15 cellular contexts compared by ENCODE assay signal in the genomic region with DNA sequence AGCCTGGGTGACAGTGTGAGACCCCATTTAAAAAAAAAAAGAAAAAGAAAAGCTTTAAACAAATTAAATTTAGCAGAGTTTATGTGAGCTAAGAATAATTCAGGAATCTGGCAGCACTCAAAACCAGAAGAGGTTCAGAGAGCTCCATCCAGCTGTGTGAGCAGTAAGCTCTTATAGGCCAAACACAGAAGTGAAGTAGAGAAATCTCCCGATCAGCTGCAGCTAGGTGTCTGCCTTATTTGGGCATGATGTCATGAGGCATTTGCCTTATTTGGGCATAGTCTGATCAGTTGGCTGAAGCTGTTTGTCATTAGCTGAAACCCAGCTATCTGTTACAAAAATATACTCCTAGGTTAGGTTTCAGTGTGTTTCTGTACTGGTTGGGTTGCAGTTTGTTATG. TPM values are rescaled to one million over a fixed set of nuclear protein-coding genes. Genes with fewer than 3 reads are reported as not detected.
DNase-seq lines count a peak whose midpoint lies in the region; ATAC-seq and TF ChIP-seq lines count a peak whose summit lies in the region.
"Had no signal": no experiment of that assay in that cellular context is flagged by ENCODE, and none has a peak within 500 bp of the region (broad histone marks: within the 10 kb centered on the region; RNA-seq: fewer than 3 reads in every experiment).

No MANE protein-coding gene starts in this region.

- peaks cover 15% of the 10 kb centered on the region for H3K27me3 Mint-ChIP-seq in activated T-helper 1 cell treated with anti-CD3 and anti-CD28 coated beads, Interleukin-12 subunit alpha, Interleukin-12 subunit beta, Interleukin-2, Interleukin-4 antibody, amounts not matched to agents 30 ng/mL and 10 ng/mL and 1 ng/mL, durations not matched to agents 14 hours and 24 hours and 36 hours (ENCODE audit: insufficient read depth)
- peaks cover 37 to 59% of the 10 kb centered on the region in 2 donors for H3K27me3 Mint-ChIP-seq in T-cell

- H3K4me1 ChIP-seq in HEK293 (ENCODE audit: control insufficient read depth, insufficient read depth, low read length): no peaks in the 10 kb centered on the region
- H3K4me1 ChIP-seq in gastroesophageal sphincter: no peaks in the 10 kb centered on the region
- no peaks in the 10 kb centered on the region for H3K4me1 ChIP-seq in adrenal gland (replicated peaks in 1 of 2)

- DNase-seq in CD1c-positive myeloid dendritic cell (ENCODE audit: extremely low spot score) (peak; percentile 2), T-cell (no peak), adrenal gland (no peak)
- DNase-seq in activated T-helper 1 cell treated with anti-CD3 and anti-CD28 coated beads, Interleukin-12 subunit alpha, Interleukin-12 subunit beta, Interleukin-2, Interleukin-4 antibody, amounts not matched to agents 30 ng/mL and 10 ng/mL and 1 ng/mL, durations not matched to agents 14 hours and 24 hours and 36 hours (ENCODE audit: low spot score): no peak
- DNase-seq: activated T-cell treated with anti-CD3 and anti-CD28 coated beads, Interleukin-2, amount 50 U/mL, for 48 hours; NCI-H1092; stimulated activated CD4-positive, alpha-beta T cell treated with anti-CD3 and anti-CD28 coated beads, Interleukin-15, amount 100 ng/mL, for 24 hours; stimulated activated naive CD8-positive, alpha-beta T cell treated with anti-CD3 and anti-CD28 coated beads, Interleukin-15, amount 100 ng/mL, for 72 hours had no signal

- peaks cover 7% of the 10 kb centered on the region for H3K4me1 Mint-ChIP-seq in activated T-helper 1 cell treated with anti-CD3 and anti-CD28 coated beads, Interleukin-12 subunit alpha, Interleukin-12 subunit beta, Interleukin-2, Interleukin-4 antibody, amounts not matched to agents 30 ng/mL and 10 ng/mL and 1 ng/mL, durations not matched to agents 14 hours and 24 hours and 36 hours (ENCODE audit: low read depth)
- H3K4me1 Mint-ChIP-seq in T-cell: no peaks in the 10 kb centered on the region
- H3K4me1 Mint-ChIP-seq: stimulated activated naive CD8-positive, alpha-beta T cell treated with anti-CD3 and anti-CD28 coated beads, Interleukin-15, amount 100 ng/mL, for 72 hours had no signal

- H3K27ac ChIP-seq in HEK293 (ENCODE audit: extremely low read depth, low read depth, low read length) (no peak overlapping the region), gastroesophageal sphincter (no peak overlapping the region), adrenal gland (no peak overlapping the region)
- H3K27ac ChIP-seq: cardiac muscle cell, neutrophil had no signal

- no peaks in the 10 kb centered on the region for H3K9me3 Mint-ChIP-seq in activated T-helper 1 cell treated with anti-CD3 and anti-CD28 coated beads, Interleukin-12 subunit alpha, Interleukin-12 subunit beta, Interleukin-2, Interleukin-4 antibody, amounts not matched to agents 30 ng/mL and 10 ng/mL and 1 ng/mL, durations not matched to agents 14 hours and 24 hours and 36 hours
- H3K9me3 Mint-ChIP-seq in T-cell: no peaks in the 10 kb centered on the region
- H3K9me3 Mint-ChIP-seq: stimulated activated naive CD8-positive, alpha-beta T cell treated with anti-CD3 and anti-CD28 coated beads, Interleukin-15, amount 100 ng/mL, for 72 hours had no signal

- CTCF ChIA-PET in HEK293 (lab: Yijun Ruan, JAX): interaction anchor here (0.6 to 5.2 kb wide), 5 partner anchors 8 to 36 kb away, joined by 5 to 34 read pairs (median 7); a partner anchor contains a TSS
- CTCF ChIA-PET in T-cell (lab: Charles Lee): interaction anchor here in 1 of 2 donors (1.0 kb wide), 1 partner anchor 11 kb away, joined by 3 read pairs; no protein-coding TSS in a partner anchor

- H3K9me3 ChIP-seq in HEK293 (ENCODE audit: control insufficient read depth, insufficient read depth, low read depth, low read length) (no peaks in the 10 kb centered on the region), gastroesophageal sphincter (no peaks in the 10 kb centered on the region), adrenal gland (replicated peaks in 1 of 3) (no peaks in the 10 kb centered on the region)
- H3K9me3 ChIP-seq: neutrophil had no signal

- WGBS in gastroesophageal sphincter (ENCODE audit: low coverage in 1 of 2), 2 donors: 33 to 55% methylated on average over 1 of the region's 1 CpG
- WGBS in adrenal gland, 4 donors: 36 to 64% (median 51%) methylated on average over 1 of the region's 1 CpG

- POLR2A ChIA-PET in HEK293 (lab: Yijun Ruan, JAX): interaction anchor here (1.5 kb wide), 1 partner anchor 149 kb away, joined by 3 read pairs; a partner anchor contains a TSS
- POLR2A ChIA-PET in T-cell (lab: Charles Lee): no interaction called here

- intact Hi-C loops in activated T-helper 1 cell treated with anti-CD3 and anti-CD28 coated beads, Interleukin-12 subunit alpha, Interleukin-12 subunit beta, Interleukin-2, Interleukin-4 antibody, amounts not matched to agents 30 ng/mL and 10 ng/mL and 1 ng/mL, durations not matched to agents 14 hours and 24 hours and 36 hours (cut with micrococcal nuclease): no loop called here
- intact Hi-C loops in adrenal gland (cut with DNase I): no loop called here

- H3K27ac Mint-ChIP-seq in activated T-helper 1 cell treated with anti-CD3 and anti-CD28 coated beads, Interleukin-12 subunit alpha, Interleukin-12 subunit beta, Interleukin-2, Interleukin-4 antibody, amounts not matched to agents 30 ng/mL and 10 ng/mL and 1 ng/mL, durations not matched to agents 14 hours and 24 hours and 36 hours: no peak overlapping the region
- H3K27ac Mint-ChIP-seq in T-cell: no peak overlapping the region
- H3K27ac Mint-ChIP-seq: stimulated activated naive CD8-positive, alpha-beta T cell treated with anti-CD3 and anti-CD28 coated beads, Interleukin-15, amount 100 ng/mL, for 72 hours had no signal

- H3K27me3 ChIP-seq in gastroesophageal sphincter (peaks cover 47% of the 10 kb centered on the region), adrenal gland (peaks cover 23% of the 10 kb centered on the region)
- H3K27me3 ChIP-seq: cardiac muscle cell had no signal

- no peak for TF ChIP-seq EP300 in gastroesophageal sphincter (IDR thresholded peaks at IDR 0.05)

- no peaks in the 10 kb centered on the region for H3K36me3 Mint-ChIP-seq in activated T-helper 1 cell treated with anti-CD3 and anti-CD28 coated beads, Interleukin-12 subunit alpha, Interleukin-12 subunit beta, Interleukin-2, Interleukin-4 antibody, amounts not matched to agents 30 ng/mL and 10 ng/mL and 1 ng/mL, durations not matched to agents 14 hours and 24 hours and 36 hours (ENCODE audit: low read depth)
- no peaks in the 10 kb centered on the region for H3K36me3 Mint-ChIP-seq in T-cell

- no peak overlapping the region for H3K4me3 ChIP-seq in HEK293 (ENCODE audit: low read depth, low read length)
- H3K4me3 ChIP-seq in gastroesophageal sphincter: no peak overlapping the region
- H3K4me3 ChIP-seq in adrenal gland: no peak overlapping the region
- H3K4me3 ChIP-seq: cardiac muscle cell had no signal

- H3K36me3 ChIP-seq in HEK293 (ENCODE audit: control insufficient read depth in 2 of 2, insufficient read depth in 1 of 2, low read length in 2 of 2) (no peaks in the 10 kb centered on the region), gastroesophageal sphincter (no peaks in the 10 kb centered on the region), adrenal gland (replicated peaks in 1 of 2) (no peaks in the 10 kb centered on the region)
- H3K36me3 ChIP-seq: cardiac muscle cell, neutrophil had no signal

- ATAC-seq in GM19035 (IDR thresholded peaks at IDR 0.05; ENCODE audit: unreplicated experiment) (peak; percentile 43), HG03520 (IDR thresholded peaks at IDR 0.05; ENCODE audit: unreplicated experiment) (peak; percentile 52), gastroesophageal sphincter (no peak), T-cell (replicated peaks in 1 of 4) (no peak)
- ATAC-seq: stimulated activated naive CD8-positive, alpha-beta T cell treated with anti-CD3 and anti-CD28 coated beads, Interleukin-15, amount 100 ng/mL, for 72 hours had no signal

- TF ChIP-seq CTCF in HEK293 (tag by site-specific recombination; IDR thresholded peaks at IDR 0.05) (no peak), gastroesophageal sphincter (IDR thresholded peaks at IDR 0.05) (no peak), adrenal gland (IDR thresholded peaks at IDR 0.05) (no peak)

- TF ChIP-seq POLR2A in gastroesophageal sphincter (IDR thresholded peaks at IDR 0.05): no peak
- TF ChIP-seq POLR2A in adrenal gland (IDR thresholded peaks at IDR 0.05): no peak

- no peak overlapping the region for H3K4me3 Mint-ChIP-seq in activated T-helper 1 cell treated with anti-CD3 and anti-CD28 coated beads, Interleukin-12 subunit alpha, Interleukin-12 subunit beta, Interleukin-2, Interleukin-4 antibody, amounts not matched to agents 30 ng/mL and 10 ng/mL and 1 ng/mL, durations not matched to agents 14 hours and 24 hours and 36 hours
- no peak overlapping the region for H3K4me3 Mint-ChIP-seq in T-cell
- H3K4me3 Mint-ChIP-seq: stimulated activated naive CD8-positive, alpha-beta T cell treated with anti-CD3 and anti-CD28 coated beads, Interleukin-15, amount 100 ng/mL, for 72 hours had no signal

TF ChIP-seq in HEK293, 187 proteins besides CTCF, POLR2A, EP300 and RAD21:
- no peak for TF ChIP-seq ZNF791 (tag by site-specific recombination; IDR thresholded peaks at IDR 0.05)
- no peak for TF ChIP-seq ZNF324 (tag by site-specific recombination; IDR thresholded peaks at IDR 0.05)
- TF ChIP-seq ZNF549 (tag by site-specific recombination; IDR thresholded peaks at IDR 0.05): peak; percentile 51
- TF ChIP-seq TCF7L2 (IDR thresholded peaks at IDR 0.05; ENCODE audit: borderline replicate concordance, low read depth, low read length): no peak

RNA-seq across cellular contexts. Expression of a gene that starts 8.2 kb away (rescaled TPM):
- total RNA-seq in gastroesophageal sphincter: not detected
- total RNA-seq in activated T-helper 1 cell treated with anti-CD3 and anti-CD28 coated beads, Interleukin-12 subunit alpha, Interleukin-12 subunit beta, Interleukin-2, Interleukin-4 antibody, amounts not matched to agents 30 ng/mL and 10 ng/mL and 1 ng/mL, durations not matched to agents 14 hours and 24 hours and 36 hours: not detected in 2 replicates
- not detected for total RNA-seq in T-cell
- total RNA-seq in adrenal gland: under 1 TPM in 1 of 8 donors, not detected in 7; 0.25 TPM
- under 1 TPM in 2 of 3 donors, not detected in 1; 0.07 to 0.22 TPM for polyA plus RNA-seq in adrenal gland
- total RNA-seq: cardiac muscle cell had no signal
- polyA plus RNA-seq: cardiac muscle cell had no signal

RNA-seq across cellular contexts. Expression of a gene that starts 20.3 kb away (rescaled TPM):
- total RNA-seq in gastroesophageal sphincter: not detected
- not detected in 2 replicates for total RNA-seq in activated T-helper 1 cell treated with anti-CD3 and anti-CD28 coated beads, Interleukin-12 subunit alpha, Interleukin-12 subunit beta, Interleukin-2, Interleukin-4 antibody, amounts not matched to agents 30 ng/mL and 10 ng/mL and 1 ng/mL, durations not matched to agents 14 hours and 24 hours and 36 hours
- not detected for total RNA-seq in T-cell
- not detected for total RNA-seq in adrenal gland
- not detected for polyA plus RNA-seq in adrenal gland
- total RNA-seq: cardiac muscle cell had no signal
- polyA plus RNA-seq: cardiac muscle cell, keratinocyte had no signal

RNA-seq across cellular contexts. Expression of a gene that starts 40.4 kb away (rescaled TPM):
- not detected for total RNA-seq in gastroesophageal sphincter
- not detected in 2 replicates for total RNA-seq in activated T-helper 1 cell treated with anti-CD3 and anti-CD28 coated beads, Interleukin-12 subunit alpha, Interleukin-12 subunit beta, Interleukin-2, Interleukin-4 antibody, amounts not matched to agents 30 ng/mL and 10 ng/mL and 1 ng/mL, durations not matched to agents 14 hours and 24 hours and 36 hours
- total RNA-seq in T-cell: not detected
- total RNA-seq in adrenal gland: not detected
- not detected for polyA plus RNA-seq in adrenal gland
- total RNA-seq: cardiac muscle cell had no signal
- polyA plus RNA-seq: cardiac muscle cell, keratinocyte had no signal

Comparison
In these comparisons a context has a peak if more than half of its experiments do, and no peak if none do; other contexts are left out.
1. ATAC-seq: peak in GM19035 (single experiment) and HG03520 (single experiment); none in gastroesophageal sphincter (single experiment) and T-cell (0 of 4).